2 cellular contexts compared by ENCODE assay signal in the genomic region with DNA sequence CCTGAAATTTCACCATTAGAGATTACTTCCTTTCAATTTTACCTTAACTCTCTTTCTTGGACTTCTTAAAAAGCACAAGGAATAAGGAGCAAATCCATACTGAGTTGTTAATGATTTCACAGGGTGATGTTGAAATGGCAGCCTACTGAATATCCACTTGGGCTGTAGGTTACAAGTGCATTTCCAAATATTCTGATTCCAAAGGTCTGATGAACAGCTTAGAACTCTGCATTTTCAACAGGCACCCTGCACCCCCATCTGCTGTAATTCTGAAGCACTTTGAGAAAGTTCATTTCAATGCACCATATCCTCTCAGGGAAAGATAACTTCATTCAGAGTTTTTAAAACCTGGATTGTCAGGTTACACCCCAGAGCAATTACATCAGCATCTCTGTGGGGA.
TF ChIP-seq lines count a peak whose summit lies in the region.

No MANE protein-coding gene starts in this region.

TF ChIP-seq in neural cell, 6 proteins besides CTCF, POLR2A, EP300 and RAD21 (continued from another document):
- TF ChIP-seq, protein P1, sequence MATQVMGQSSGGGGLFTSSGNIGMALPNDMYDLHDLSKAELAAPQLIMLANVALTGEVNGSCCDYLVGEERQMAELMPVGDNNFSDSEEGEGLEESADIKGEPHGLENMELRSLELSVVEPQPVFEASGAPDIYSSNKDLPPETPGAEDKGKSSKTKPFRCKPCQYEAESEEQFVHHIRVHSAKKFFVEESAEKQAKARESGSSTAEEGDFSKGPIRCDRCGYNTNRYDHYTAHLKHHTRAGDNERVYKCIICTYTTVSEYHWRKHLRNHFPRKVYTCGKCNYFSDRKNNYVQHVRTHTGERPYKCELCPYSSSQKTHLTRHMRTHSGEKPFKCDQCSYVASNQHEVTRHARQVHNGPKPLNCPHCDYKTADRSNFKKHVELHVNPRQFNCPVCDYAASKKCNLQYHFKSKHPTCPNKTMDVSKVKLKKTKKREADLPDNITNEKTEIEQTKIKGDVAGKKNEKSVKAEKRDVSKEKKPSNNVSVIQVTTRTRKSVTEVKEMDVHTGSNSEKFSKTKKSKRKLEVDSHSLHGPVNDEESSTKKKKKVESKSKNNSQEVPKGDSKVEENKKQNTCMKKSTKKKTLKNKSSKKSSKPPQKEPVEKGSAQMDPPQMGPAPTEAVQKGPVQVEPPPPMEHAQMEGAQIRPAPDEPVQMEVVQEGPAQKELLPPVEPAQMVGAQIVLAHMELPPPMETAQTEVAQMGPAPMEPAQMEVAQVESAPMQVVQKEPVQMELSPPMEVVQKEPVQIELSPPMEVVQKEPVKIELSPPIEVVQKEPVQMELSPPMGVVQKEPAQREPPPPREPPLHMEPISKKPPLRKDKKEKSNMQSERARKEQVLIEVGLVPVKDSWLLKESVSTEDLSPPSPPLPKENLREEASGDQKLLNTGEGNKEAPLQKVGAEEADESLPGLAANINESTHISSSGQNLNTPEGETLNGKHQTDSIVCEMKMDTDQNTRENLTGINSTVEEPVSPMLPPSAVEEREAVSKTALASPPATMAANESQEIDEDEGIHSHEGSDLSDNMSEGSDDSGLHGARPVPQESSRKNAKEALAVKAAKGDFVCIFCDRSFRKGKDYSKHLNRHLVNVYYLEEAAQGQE (IDR thresholded peaks at IDR 0.05; ENCODE audit: borderline replicate concordance) = no peak
- TF ChIP-seq POLR2AphosphoS5 (IDR thresholded peaks at IDR 0.05) (no peak), TAF1 (IDR thresholded peaks at IDR 0.05; ENCODE audit: low read depth) (no peak)

TF ChIP-seq in SK-N-SH, 30 proteins besides CTCF, POLR2A, EP300 and RAD21 (continued from another document):
- TF ChIP-seq MXI1 (IDR thresholded peaks at IDR 0.05; ENCODE audit: low read depth, low read length) (no peak), FOXM1 (IDR thresholded peaks at IDR 0.05; ENCODE audit: low read depth) (no peak), SMC3 (IDR thresholded peaks at IDR 0.05; ENCODE audit: low read depth, low read length) (no peak), GATA2 (CRISPR knock-in tag; IDR thresholded peaks at IDR 0.05) (no peak), NFIC (IDR thresholded peaks at IDR 0.05; ENCODE audit: borderline replicate concordance) (no peak), FOSL2 (IDR thresholded peaks at IDR 0.05; ENCODE audit: borderline replicate concordance, low read depth) (no peak), GABPA (IDR thresholded peaks at IDR 0.05; ENCODE audit: low read depth) (no peak)
- TF ChIP-seq, protein P2, sequence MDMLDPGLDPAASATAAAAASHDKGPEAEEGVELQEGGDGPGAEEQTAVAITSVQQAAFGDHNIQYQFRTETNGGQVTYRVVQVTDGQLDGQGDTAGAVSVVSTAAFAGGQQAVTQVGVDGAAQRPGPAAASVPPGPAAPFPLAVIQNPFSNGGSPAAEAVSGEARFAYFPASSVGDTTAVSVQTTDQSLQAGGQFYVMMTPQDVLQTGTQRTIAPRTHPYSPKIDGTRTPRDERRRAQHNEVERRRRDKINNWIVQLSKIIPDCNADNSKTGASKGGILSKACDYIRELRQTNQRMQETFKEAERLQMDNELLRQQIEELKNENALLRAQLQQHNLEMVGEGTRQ (IDR thresholded peaks at IDR 0.05; ENCODE audit: borderline replicate concordance, low read depth, low read length) = no peak
- TF ChIP-seq, protein P3, sequence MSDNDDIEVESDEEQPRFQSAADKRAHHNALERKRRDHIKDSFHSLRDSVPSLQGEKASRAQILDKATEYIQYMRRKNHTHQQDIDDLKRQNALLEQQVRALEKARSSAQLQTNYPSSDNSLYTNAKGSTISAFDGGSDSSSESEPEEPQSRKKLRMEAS (IDR thresholded peaks at IDR 0.05; ENCODE audit: low read depth) = no peak
TF ChIP-seq in SK-N-SH: peak in this region for 0.
